ENCODE assay signal across 17 cellular contexts in the genomic region with DNA sequence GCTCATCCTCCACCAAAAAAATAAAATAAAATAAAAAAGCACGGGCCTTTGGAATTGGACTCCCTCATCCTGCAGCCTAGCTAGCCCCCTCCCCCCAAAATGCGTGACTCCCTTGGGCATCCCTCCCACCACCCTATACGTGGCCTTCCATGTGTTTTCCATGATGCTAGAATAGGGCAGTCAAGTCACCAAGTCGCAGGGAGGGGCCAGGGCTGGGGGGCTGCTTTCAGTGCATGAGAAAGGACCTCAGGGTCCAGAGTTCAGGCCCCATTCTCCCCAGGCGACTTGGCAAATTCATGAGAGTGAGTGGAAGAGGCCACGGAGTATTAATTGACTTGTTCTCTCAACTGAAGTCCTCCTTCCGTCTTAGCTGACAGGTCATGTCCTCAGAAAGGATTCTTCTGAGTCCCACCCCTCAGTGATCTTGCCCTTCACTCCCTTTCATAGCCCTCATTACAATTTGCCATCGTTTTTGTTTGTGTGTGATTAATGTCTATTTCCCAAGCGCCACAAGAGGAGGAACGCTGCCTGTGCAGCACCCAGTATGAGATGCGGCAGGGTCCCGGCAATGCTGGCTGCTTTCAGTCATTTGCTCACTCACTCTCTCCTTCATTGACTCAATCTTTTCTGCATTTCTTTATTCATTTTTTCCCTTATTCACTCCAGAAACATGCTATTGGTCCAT. TPM values are rescaled to one million over a fixed set of nuclear protein-coding genes. Genes with fewer than 3 reads are reported as not detected.
A peak's percentile ranks its signal among the peaks of the same experiment; 100 is the strongest.
DNase-seq lines count a peak whose midpoint lies in the region; ATAC-seq, FAIRE-seq and TF ChIP-seq lines count a peak whose summit lies in the region.
"Had no signal": no experiment of that assay in that cellular context is flagged by ENCODE, and none has a peak within 500 bp of the region (broad histone marks: within the 10 kb centered on the region; RNA-seq: fewer than 3 reads in every experiment).

No MANE protein-coding gene starts in this region.

- no peak overlapping the region for H2BK120ac ChIP-seq in H9 (ENCODE audit: low read depth, low read length, poor library complexity, severe bottlenecking)

- H3K27ac ChIP-seq in H9 (ENCODE audit: insufficient read length, low read depth, low read length) (no peak overlapping the region), colonic mucosa (peak overlapping the region; percentile 34), kidney (ENCODE audit: low read depth in 2 of 2, low read length in 2 of 2) (peak overlapping the region; percentile 59 to 64), skeletal muscle tissue (ENCODE audit: low read depth, low read length) (peak overlapping the region; percentile 82)

- H3K79me2 ChIP-seq in H9 (ENCODE audit: insufficient read depth, low read length), result no peaks in the 10 kb centered on the region

- no peak overlapping the region for H2AFZ ChIP-seq in H9 (ENCODE audit: low read length)

- no peak overlapping the region for H3K4ac ChIP-seq in H9 (ENCODE audit: low read depth, low read length)

- H3K4me3 ChIP-seq in colonic mucosa, result no peak overlapping the region
- no peak overlapping the region for H3K4me3 ChIP-seq in kidney (ENCODE audit: low read length in 2 of 2)
- no peak overlapping the region for H3K4me3 ChIP-seq in skeletal muscle tissue (ENCODE audit: low read length in 3 of 3)

- no peak overlapping the region for H2BK5ac ChIP-seq in H9 (ENCODE audit: insufficient read length, low read length)

- H3K56ac ChIP-seq in H9 (ENCODE audit: insufficient read length, low read depth, low read length), result no peak overlapping the region

- no peak overlapping the region for H2BK20ac ChIP-seq in H9 (ENCODE audit: low read depth, low read length, poor library complexity, severe bottlenecking)

- H3K27me3 ChIP-seq in H9 (ENCODE audit: insufficient read depth, low read length) (no peaks in the 10 kb centered on the region), colonic mucosa (no peaks in the 10 kb centered on the region), skeletal muscle tissue (ENCODE audit: control insufficient read depth in 3 of 3, insufficient read depth in 3 of 3, low read length in 3 of 3) (no peaks in the 10 kb centered on the region)

- H3K27ac Mint-ChIP-seq in H9, result no peak overlapping the region
- H3K27ac Mint-ChIP-seq: activated T-helper 17 cell treated with anti-CD3 and anti-CD28 coated beads, Interleukin-2, amount 50 U/mL, for 72 hours; dendritic cell treated with granulocyte-macrophage colony-stimulating factor and Interleukin-4, amounts not matched to agents 40 ng/mL and 50 ng/mL, for 4 days had no signal

- no peak overlapping the region for H3K23ac ChIP-seq in H9 (ENCODE audit: insufficient read length, low read depth, low read length)

- no peak overlapping the region for H3T11ph ChIP-seq in H9 (ENCODE audit: low read length)

- no peaks in the 10 kb centered on the region; the same call in 1 of the 2 replicates for H3K27me3 Mint-ChIP-seq in H9 (ENCODE audit: low read depth)

- no peaks in the 10 kb centered on the region for H3K9me3 Mint-ChIP-seq in H9
- H3K9me3 Mint-ChIP-seq: activated T-helper 17 cell treated with anti-CD3 and anti-CD28 coated beads, Interleukin-2, amount 50 U/mL, for 72 hours; dendritic cell treated with granulocyte-macrophage colony-stimulating factor and Interleukin-4, amounts not matched to agents 40 ng/mL and 50 ng/mL, for 4 days had no signal

- H3K4me3 Mint-ChIP-seq in H9, result no peak overlapping the region
- H3K4me3 Mint-ChIP-seq: activated T-helper 17 cell treated with anti-CD3 and anti-CD28 coated beads, Interleukin-2, amount 50 U/mL, for 72 hours; dendritic cell treated with granulocyte-macrophage colony-stimulating factor and Interleukin-4, amounts not matched to agents 40 ng/mL and 50 ng/mL, for 4 days had no signal

- H2BK12ac ChIP-seq in H9 (ENCODE audit: insufficient read length, low read depth, low read length), result no peak overlapping the region

- ATAC-seq in HG02798 (IDR thresholded peaks at IDR 0.05; ENCODE audit: poor library complexity, unreplicated experiment), result no peak
- ATAC-seq: activated T-helper 17 cell treated with anti-CD3 and anti-CD28 coated beads, Interleukin-2, amount 50 U/mL, for 72 hours had no signal

- H3K36me3 ChIP-seq in colonic mucosa (no peaks in the 10 kb centered on the region), kidney (ENCODE audit: control insufficient read depth in 1 of 2, insufficient read depth in 2 of 2, low read length in 2 of 2) (no peaks in the 10 kb centered on the region), skeletal muscle tissue (ENCODE audit: control insufficient read depth in 3 of 3, insufficient read depth in 3 of 3, low read length in 3 of 3) (peaks cover 0 to 3% (median under 1%) of the 10 kb centered on the region in 3 donors)

- DNase-seq in H9 (peak; percentile 12), colonic mucosa (peak; percentile 14), kidney (peak; percentile 70), DMS114 treated with DMSO at 0.1 percent for 48 hours (lab: John Stamatoyannopoulos, UW; ENCODE audit: unreplicated experiment) (no peak), HEK293T (ENCODE audit: extremely low spot score) (no peak), urothelium cell line (ENCODE audit: low spot score) (no peak)
- DNase-seq: activated CD4-positive, alpha-beta T cell treated with anti-CD3 and anti-CD28 coated beads, Interleukin-2, amount 50 U/mL, for 4 hours; MM.1S; NCI-H2029 treated with DMSO at 0.1 percent for 48 hours; NCI-H526 treated with DMSO at 0.1 percent for 48 hours had no signal

- no peak overlapping the region for H2BK15ac ChIP-seq in H9 (ENCODE audit: low read depth, low read length)

- intact Hi-C loops in colonic mucosa (cut with DNase I), result no loop called here
- intact Hi-C loops in kidney (cut with DNase I), result no loop called here

- H3K4me2 ChIP-seq in H9 (ENCODE audit: insufficient read depth, insufficient read length, low read length), result no peak overlapping the region

- H3K9me3 ChIP-seq in H9 (ENCODE audit: control insufficient read depth, low read depth, low read length), result no peaks in the 10 kb centered on the region
- H3K9me3 ChIP-seq in colonic mucosa, result no peaks in the 10 kb centered on the region
- H3K9me3 ChIP-seq in kidney (ENCODE audit: control insufficient read depth in 1 of 2, low read length in 2 of 2), result no peaks in the 10 kb centered on the region
- no peaks in the 10 kb centered on the region for H3K9me3 ChIP-seq in skeletal muscle tissue (ENCODE audit: control insufficient read depth in 3 of 3, low read length in 3 of 3)

- H4K8ac ChIP-seq in H9 (replicated peaks; ENCODE audit: insufficient read length, low read depth, low read length), result no peak overlapping the region

- no peak overlapping the region for H3K18ac ChIP-seq in H9 (ENCODE audit: insufficient read length, low read depth, low read length)

- no CpG with 5 or more reads among the region's 12 CpGs for WGBS in H9 (ENCODE audit: extremely low coverage, insufficient read length, low lambda C conversion rate)

- H3K9ac ChIP-seq in H9 (ENCODE audit: extremely low read depth, insufficient read length, low read length), result no peak overlapping the region
- H3K9ac ChIP-seq in colonic mucosa (ENCODE audit: low read depth in 2 of 2, low read length in 2 of 2), result no peak overlapping the region
- H3K9ac ChIP-seq in kidney (ENCODE audit: low read length in 2 of 2), result no peak overlapping the region
- H3K9ac ChIP-seq in skeletal muscle tissue (ENCODE audit: low read depth in 1 of 3, low read length in 3 of 3), result no peak overlapping the region

- H4K5ac ChIP-seq in H9 (ENCODE audit: insufficient read length, low read depth, low read length), result no peak overlapping the region

- H4K20me1 ChIP-seq in H9 (ENCODE audit: control insufficient read depth, insufficient read depth, insufficient read length), result no peaks in the 10 kb centered on the region

- H3K4me1 Mint-ChIP-seq in H9, result peaks cover 11 to 29% of the 10 kb centered on the region in 2 experiments
- H3K4me1 Mint-ChIP-seq: activated T-helper 17 cell treated with anti-CD3 and anti-CD28 coated beads, Interleukin-2, amount 50 U/mL, for 72 hours had no signal

- H3K14ac ChIP-seq in H9 (ENCODE audit: insufficient read depth, low read length), result no peak overlapping the region

- H3K23me2 ChIP-seq in H9 (ENCODE audit: insufficient read length, low read depth, low read length, poor library complexity, severe bottlenecking), result no peaks in the 10 kb centered on the region

- no peaks in the 10 kb centered on the region for H3K4me1 ChIP-seq in H9 (ENCODE audit: insufficient read depth, low read length)
- no peaks in the 10 kb centered on the region for H3K4me1 ChIP-seq in colonic mucosa
- peaks cover 0 to 18% of the 10 kb centered on the region in 2 donors for H3K4me1 ChIP-seq in kidney (ENCODE audit: control insufficient read depth in 1 of 2, insufficient read depth in 1 of 2, low read depth in 1 of 2, low read length in 2 of 2)
- peaks cover 38 to 45% (median 43%) of the 10 kb centered on the region in 3 donors for H3K4me1 ChIP-seq in skeletal muscle tissue (ENCODE audit: control insufficient read depth in 3 of 3, insufficient read depth in 3 of 3, low read length in 3 of 3)

- no peaks in the 10 kb centered on the region for H3K79me1 ChIP-seq in H9 (ENCODE audit: insufficient read depth, low read depth, low read length, poor library complexity, severe bottlenecking)

- FAIRE-seq in kidney (lab: Jason Lieb, UNC) (no peak), urothelium cell line (lab: Jason Lieb, UNC) (no peak)
- FAIRE-seq: G401.6, H54 had no signal

- TF ChIP-seq CTCF in H9 (conservative IDR thresholded peaks at IDR 0.05) (no peak), colonic mucosa (IDR thresholded peaks at IDR 0.05) (no peak), kidney (IDR thresholded peaks at IDR 0.05; ENCODE audit: borderline replicate concordance, extremely low read depth, insufficient read depth) (no peak)

- no peak overlapping the region for H2AK5ac ChIP-seq in H9 (ENCODE audit: insufficient read length, low read length)

- H3K36me3 Mint-ChIP-seq in H9 (ENCODE audit: insufficient read depth in 1 of 3, low read depth in 3 of 3), result no peaks in the 10 kb centered on the region

- no peak overlapping the region for H4K91ac ChIP-seq in H9 (ENCODE audit: insufficient read length, low read depth, low read length)

- CTCF ChIA-PET in HEK293T (lab: Yijun Ruan, JAX), result interaction anchor here (1.1 kb wide), 1 partner anchor 31 kb away, joined by 3 read pairs; no protein-coding TSS in a partner anchor

- POLR2A ChIA-PET in HEK293T (lab: Yijun Ruan, JAX), result no interaction called here

TF ChIP-seq in HEK293T, 16 proteins besides CTCF, POLR2A, EP300 and RAD21:
- no peak for TF ChIP-seq NFRKB (IDR thresholded peaks at IDR 0.05)
- TF ChIP-seq FOXK2 (IDR thresholded peaks at IDR 0.05), result no peak
- TF ChIP-seq SP1 (IDR thresholded peaks at IDR 0.05), result no peak

RNA-seq across cellular contexts. Expression of a gene that starts 17.4 kb away (rescaled TPM):
- total RNA-seq in H9 (2021) (0.46 and 0.59 TPM in 2 replicates), colonic mucosa (10 to 100 TPM in 1 of 2 donors, 1 to 10 TPM in 1; 5.9 to 26.8 TPM), kidney (136 TPM), skeletal muscle tissue (6.3 TPM)
- 105 TPM for polyA plus RNA-seq in kidney (ENCODE audit: insufficient read depth, low read depth, low replicate concordance)
- polyA plus RNA-seq: neural cell had no signal

Comparison
In these comparisons a context has a peak if more than half of its experiments do, and no peak if none do; other contexts are left out.
1. DNase-seq: peak in H9 (single experiment), colonic mucosa (single experiment) and kidney (single experiment); none in DMS114 treated with DMSO at 0.1 percent for 48 hours (single experiment), HEK293T (single experiment) and urothelium cell line (single experiment).